ENCODE assay signal across 30 cellular contexts in the genomic region with DNA sequence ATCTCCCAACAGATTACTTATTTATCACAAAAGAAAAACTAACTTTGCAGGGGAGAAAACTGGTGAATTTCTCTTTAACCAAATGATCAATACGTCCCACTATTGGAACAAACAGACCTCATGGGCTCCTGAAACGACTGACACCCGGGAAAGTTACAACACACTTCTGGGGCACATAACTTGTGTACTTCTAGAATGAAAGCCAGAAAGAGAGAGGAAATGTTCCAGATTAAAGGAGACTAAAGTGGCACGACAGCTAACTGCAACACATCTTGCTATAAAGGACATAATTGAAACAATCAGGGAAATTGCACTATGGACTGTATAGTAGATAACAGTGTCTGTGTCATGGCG.
"Had no signal": no experiment of that assay in that cellular context is flagged by ENCODE, and none has a peak within 500 bp of the region (broad histone marks: within the 10 kb centered on the region; RNA-seq: fewer than 3 reads in every experiment).

No MANE protein-coding gene starts in this region.

- H3K9me3 Mint-ChIP-seq: activated CD4-positive, alpha-beta memory T cell treated with anti-CD3 and anti-CD28 coated beads, Interleukin-2, amount 10 ng/mL, durations not matched to agents 7 days and 5 days; activated CD4-positive, alpha-beta T cell treated with anti-CD3 and anti-CD28 coated beads, Interleukin-2, amount 10 ng/mL, durations not matched to agents 7 days and 5 days; activated T-cell treated with anti-CD3 and anti-CD28 coated beads, Interleukin-2, amount 50 U/mL, for 24 hours; activated T-cell treated with anti-CD3 and anti-CD28 coated beads, Interleukin-2, amount 50 U/mL, for 72 hours; central memory CD8-positive, alpha-beta T cell; dendritic cell treated with granulocyte-macrophage colony-stimulating factor and Interleukin-4, amounts not matched to agents 40 ng/mL and 50 ng/mL, for 4 days; T-helper 2 cell treated with Interferon-gamma antibody and Interleukin-4, amounts not matched to agents 5 μg/mL and 100 μg/mL, for 36 hours had no signal

- H3K27ac ChIP-seq: brain microvascular endothelial cell, coronary artery, dorsolateral prefrontal cortex, esophagus muscularis mucosa had no signal

- H3K27ac Mint-ChIP-seq: activated CD4-positive, alpha-beta memory T cell treated with anti-CD3 and anti-CD28 coated beads, Interleukin-2, amount 10 ng/mL, durations not matched to agents 7 days and 5 days; activated CD4-positive, alpha-beta T cell treated with anti-CD3 and anti-CD28 coated beads, Interleukin-2, amount 10 ng/mL, durations not matched to agents 7 days and 5 days; activated naive CD4-positive, alpha-beta T cell treated with anti-CD3 and anti-CD28 coated beads, Interleukin-2, amount 10 ng/mL, durations not matched to agents 7 days and 5 days; activated naive CD8-positive, alpha-beta T cell; activated T-cell treated with anti-CD3 and anti-CD28 coated beads, Interleukin-2, amount 50 U/mL, for 24 hours; activated T-cell treated with anti-CD3 and anti-CD28 coated beads, Interleukin-2, amount 50 U/mL, for 72 hours; dendritic cell treated with granulocyte-macrophage colony-stimulating factor and Interleukin-4, amounts not matched to agents 40 ng/mL and 50 ng/mL, for 4 days; endodermal cell; T-helper 17 cell; T-helper 2 cell treated with Interferon-gamma antibody and Interleukin-4, amounts not matched to agents 5 μg/mL and 100 μg/mL, for 36 hours; WTC11 had no signal

- H3K27me3 Mint-ChIP-seq: activated CD4-positive, alpha-beta memory T cell treated with anti-CD3 and anti-CD28 coated beads, Interleukin-2, amount 10 ng/mL, durations not matched to agents 7 days and 5 days; activated CD4-positive, alpha-beta T cell treated with anti-CD3 and anti-CD28 coated beads, Interleukin-2, amount 10 ng/mL, durations not matched to agents 7 days and 5 days; activated T-cell treated with anti-CD3 and anti-CD28 coated beads, Interleukin-2, amount 50 U/mL, for 24 hours; T-helper 17 cell had no signal

- H3K36me3 ChIP-seq: brain microvascular endothelial cell, esophagus muscularis mucosa had no signal

- DNase-seq: activated CD4-positive, alpha-beta memory T cell treated with anti-CD3 and anti-CD28 coated beads, Interleukin-2, amount 10 ng/mL, durations not matched to agents 7 days and 5 days; activated CD4-positive, alpha-beta T cell treated with anti-CD3 and anti-CD28 coated beads for 1 hour; activated CD4-positive, alpha-beta T cell treated with anti-CD3 and anti-CD28 coated beads for 4 hours; activated CD4-positive, alpha-beta T cell treated with anti-CD3 and anti-CD28 coated beads, Interleukin-2, amount 10 ng/mL, durations not matched to agents 7 days and 5 days; activated CD4-positive, alpha-beta T cell treated with anti-CD3 and anti-CD28 coated beads, Interleukin-2, amount 50 U/mL, for 4 hours; activated CD8-positive, alpha-beta memory T cell treated with anti-CD3 and anti-CD28 coated beads, Interleukin-2, amount 50 U/mL, for 48 hours; activated gamma-delta T cell; activated naive CD4-positive, alpha-beta T cell; activated naive CD4-positive, alpha-beta T cell treated with anti-CD3 and anti-CD28 coated beads, Interleukin-2, amount 10 ng/mL, durations not matched to agents 7 days and 5 days; activated T-cell treated with anti-CD3 and anti-CD28 coated beads for 4 hours; activated T-cell treated with anti-CD3 and anti-CD28 coated beads, Interleukin-2, amount 50 U/mL, for 24 hours; activated T-cell treated with anti-CD3 and anti-CD28 coated beads, Interleukin-2, amount 50 U/mL, for 72 hours; amniotic stem cell; brain microvascular endothelial cell; dorsolateral prefrontal cortex; effector memory CD4-positive, alpha-beta T cell; endodermal cell; erythroblast; foreskin fibroblast; SW 1271; T-helper 1 cell; T-helper 17 cell; T1000 had no signal

- H3K4me3 Mint-ChIP-seq: activated CD4-positive, alpha-beta memory T cell treated with anti-CD3 and anti-CD28 coated beads, Interleukin-2, amount 10 ng/mL, durations not matched to agents 7 days and 5 days; activated CD4-positive, alpha-beta T cell treated with anti-CD3 and anti-CD28 coated beads, Interleukin-2, amount 10 ng/mL, durations not matched to agents 7 days and 5 days; activated naive CD4-positive, alpha-beta T cell treated with anti-CD3 and anti-CD28 coated beads, Interleukin-2, amount 10 ng/mL, durations not matched to agents 7 days and 5 days; activated naive CD8-positive, alpha-beta T cell; activated T-cell treated with anti-CD3 and anti-CD28 coated beads, Interleukin-2, amount 50 U/mL, for 24 hours; activated T-cell treated with anti-CD3 and anti-CD28 coated beads, Interleukin-2, amount 50 U/mL, for 72 hours; central memory CD8-positive, alpha-beta T cell; dendritic cell treated with granulocyte-macrophage colony-stimulating factor and Interleukin-4, amounts not matched to agents 40 ng/mL and 50 ng/mL, for 4 days; endodermal cell; T-helper 17 cell; T-helper 2 cell treated with Interferon-gamma antibody and Interleukin-4, amounts not matched to agents 5 μg/mL and 100 μg/mL, for 36 hours; WTC11 had no signal

- H3K4me1 Mint-ChIP-seq: activated CD4-positive, alpha-beta memory T cell treated with anti-CD3 and anti-CD28 coated beads, Interleukin-2, amount 10 ng/mL, durations not matched to agents 7 days and 5 days; activated CD4-positive, alpha-beta T cell treated with anti-CD3 and anti-CD28 coated beads, Interleukin-2, amount 10 ng/mL, durations not matched to agents 7 days and 5 days; activated naive CD4-positive, alpha-beta T cell treated with anti-CD3 and anti-CD28 coated beads, Interleukin-2, amount 10 ng/mL, durations not matched to agents 7 days and 5 days; central memory CD8-positive, alpha-beta T cell; endodermal cell; T-helper 17 cell; WTC11 had no signal

- H3K4me3 ChIP-seq: coronary artery, dorsolateral prefrontal cortex, esophagus muscularis mucosa had no signal

- H3K4me1 ChIP-seq: esophagus muscularis mucosa had no signal

- H3K27me3 ChIP-seq: brain microvascular endothelial cell, dorsolateral prefrontal cortex had no signal

- ATAC-seq: activated T-cell treated with anti-CD3 and anti-CD28 coated beads, Interleukin-2, amount 50 U/mL, for 72 hours; T-helper 17 cell; WTC11 had no signal

- H3K36me3 Mint-ChIP-seq: activated naive CD4-positive, alpha-beta T cell treated with anti-CD3 and anti-CD28 coated beads, Interleukin-2, amount 10 ng/mL, durations not matched to agents 7 days and 5 days had no signal
